12 cellular contexts compared by ENCODE assay signal in genomic region chr15:75920079-75920478, GRCh38.
"Had no signal": no experiment of that assay in that cellular context is flagged by ENCODE, and none has a peak within 500 bp of the region (broad histone marks: within the 10 kb centered on the region; RNA-seq: fewer than 3 reads in every experiment).

No MANE protein-coding gene starts in this region.

- DNase-seq: activated CD4-positive, alpha-beta T cell treated with anti-CD3 and anti-CD28 coated beads, Interleukin-2, amount 50 U/mL, for 4 hours; activated naive CD8-positive, alpha-beta T cell treated with anti-CD3 and anti-CD28 coated beads, Interleukin-2, amount 10 ng/mL, durations not matched to agents 7 days and 5 days; activated T-cell treated with anti-CD3 and anti-CD28 coated beads, Interleukin-2, amount 50 U/mL, for 72 hours; central memory CD4-positive, alpha-beta T cell; nucleus accumbens; stimulated activated CD4-positive, alpha-beta T cell treated with anti-CD3 and anti-CD28 coated beads, Interleukin-4, amount 100 ng/mL, for 4 hours; stomach had no signal

- H3K27ac ChIP-seq: ascending aorta, prostate gland, stomach had no signal

- H3K4me1 ChIP-seq: ascending aorta, prostate gland had no signal

- H3K4me3 Mint-ChIP-seq: activated naive CD8-positive, alpha-beta T cell treated with anti-CD3 and anti-CD28 coated beads, Interleukin-2, amount 10 ng/mL, durations not matched to agents 7 days and 5 days; activated T-cell treated with anti-CD3 and anti-CD28 coated beads, Interleukin-2, amount 50 U/mL, for 72 hours; dendritic cell treated with granulocyte-macrophage colony-stimulating factor and Interleukin-4, amounts not matched to agents 40 ng/mL and 50 ng/mL, for 4 days; memory B cell; natural killer cell treated with Interleukin-12 subunit alpha and Interleukin-12 subunit beta and Interleukin-15 and Interleukin-18, amount 100 ng/mL, for 72 hours had no signal

- H3K27ac Mint-ChIP-seq: activated naive CD8-positive, alpha-beta T cell treated with anti-CD3 and anti-CD28 coated beads, Interleukin-2, amount 10 ng/mL, durations not matched to agents 7 days and 5 days; activated T-cell treated with anti-CD3 and anti-CD28 coated beads, Interleukin-2, amount 50 U/mL, for 72 hours; dendritic cell treated with granulocyte-macrophage colony-stimulating factor and Interleukin-4, amounts not matched to agents 40 ng/mL and 50 ng/mL, for 4 days; memory B cell; natural killer cell treated with Interleukin-12 subunit alpha and Interleukin-12 subunit beta and Interleukin-15 and Interleukin-18, amount 100 ng/mL, for 72 hours had no signal

- H3K27me3 Mint-ChIP-seq: activated naive CD8-positive, alpha-beta T cell treated with anti-CD3 and anti-CD28 coated beads, Interleukin-2, amount 10 ng/mL, durations not matched to agents 7 days and 5 days; dendritic cell treated with granulocyte-macrophage colony-stimulating factor and Interleukin-4, amounts not matched to agents 40 ng/mL and 50 ng/mL, for 4 days; memory B cell; natural killer cell treated with Interleukin-12 subunit alpha and Interleukin-12 subunit beta and Interleukin-15 and Interleukin-18, amount 100 ng/mL, for 72 hours had no signal

- H3K27me3 ChIP-seq: ascending aorta, stomach had no signal

- H3K9me3 Mint-ChIP-seq: activated naive CD8-positive, alpha-beta T cell treated with anti-CD3 and anti-CD28 coated beads, Interleukin-2, amount 10 ng/mL, durations not matched to agents 7 days and 5 days; activated T-cell treated with anti-CD3 and anti-CD28 coated beads, Interleukin-2, amount 50 U/mL, for 72 hours; dendritic cell treated with granulocyte-macrophage colony-stimulating factor and Interleukin-4, amounts not matched to agents 40 ng/mL and 50 ng/mL, for 4 days; memory B cell had no signal

- H3K4me3 ChIP-seq: ascending aorta, prostate gland, stomach had no signal

- H3K36me3 ChIP-seq: prostate gland had no signal

- H3K9me3 ChIP-seq: ascending aorta, prostate gland, stomach had no signal
